Comparison of ENCODE assay signal across 7 cellular contexts in genomic region chr16:47724386-47724785, GRCh38.
"Had no signal": no experiment of that assay in that cellular context is flagged by ENCODE, and none has a peak within 500 bp of the region (broad histone marks: within the 10 kb centered on the region; RNA-seq: fewer than 3 reads in every experiment).

No MANE protein-coding gene starts in this region.

- DNase-seq: IMR-90, KBM-7, KG1 had no signal

- H3K4me3 ChIP-seq: K562 had no signal

- ATAC-seq: HepG2 had no signal

- H3K27ac ChIP-seq: HL-60 had no signal

- FAIRE-seq: HepG2, HTR-8/SVneo, K562 had no signal
